In genomic region chr12:57630891-57631433, GRCh38 we compare ENCODE assay signal across 18 cellular contexts. TPM values are rescaled to one million over a fixed set of nuclear protein-coding genes. Genes with fewer than 3 reads are reported as not detected.
DNase-seq lines count a peak whose midpoint lies in the region; ATAC-seq and TF ChIP-seq lines count a peak whose summit lies in the region.
"Had no signal": no experiment of that assay in that cellular context is flagged by ENCODE, and none has a peak within 500 bp of the region (broad histone marks: within the 10 kb centered on the region; RNA-seq: fewer than 3 reads in every experiment).

No MANE protein-coding gene starts in this region.

- H3K23ac ChIP-seq in neuronal stem cell (ENCODE audit: low read depth, low read length, poor library complexity) (peak overlapping the region; percentile 35), mesendoderm (ENCODE audit: low read length) (no peak overlapping the region)

- H3K4me1 ChIP-seq in SK-N-SH (ENCODE audit: control insufficient read depth in 1 of 2, insufficient read depth in 2 of 2, low read depth in 1 of 2, low read length in 1 of 2), result peaks cover 0 to 2% of the 10 kb centered on the region in 2 experiments; a peak in 1 of 4 replicates
- H3K4me1 ChIP-seq in neuronal stem cell (ENCODE audit: control insufficient read depth in 2 of 2, insufficient read depth in 1 of 2, low read depth in 1 of 2, low read length in 2 of 2), result peaks cover 10 to 16% of the 10 kb centered on the region in 2 donors
- H3K4me1 ChIP-seq in mesendoderm (ENCODE audit: control insufficient read depth, low read depth, low read length), result no peaks in the 10 kb centered on the region
- H3K4me1 ChIP-seq: parathyroid adenoma had no signal

- H3K4me2 ChIP-seq in SK-N-SH (no peak overlapping the region; the same call in 1 of the 2 replicates), neuronal stem cell (ENCODE audit: insufficient read depth, low read length, poor library complexity, severe bottlenecking) (no peak overlapping the region), mesendoderm (ENCODE audit: low read length) (no peak overlapping the region)

- no peak for TF ChIP-seq EP300 in SK-N-SH (IDR thresholded peaks at IDR 0.05; ENCODE audit: borderline replicate concordance in 1 of 2, low read depth in 1 of 2, low read length in 1 of 2)

- 0 out of 4 replicates have a peak overlapping the region, but pooled peaks of 1 of the 2 experiments have one; percentile 85 for H3K4me3 ChIP-seq in SK-N-SH (ENCODE audit: low read depth in 2 of 2, low read length in 1 of 2)
- H3K4me3 ChIP-seq in neuronal stem cell (ENCODE audit: low read length in 2 of 2), result peak overlapping the region in 1 of 2 donors; percentile 72
- no peak overlapping the region for H3K4me3 ChIP-seq in mesendoderm (ENCODE audit: low read length)

- POLR2A ChIA-PET in SK-N-SH (lab: Yijun Ruan, JAX), result interaction anchor here (0.6 kb wide), 1 partner anchor 62 kb away, joined by 3 read pairs; no protein-coding TSS in a partner anchor

- H2BK15ac ChIP-seq in neuronal stem cell (ENCODE audit: low read length) (peak overlapping the region; percentile 22), mesendoderm (replicated peaks; ENCODE audit: low read depth) (no peak overlapping the region)

- no peaks in the 10 kb centered on the region for H3K9me2 ChIP-seq in SK-N-SH

- H3K9ac ChIP-seq in SK-N-SH (no peak overlapping the region), neuronal stem cell (ENCODE audit: low read depth, low read length, poor library complexity) (peak overlapping the region; percentile 6), mesendoderm (ENCODE audit: low read length) (no peak overlapping the region)
- H3K9ac ChIP-seq: parathyroid adenoma had no signal

- H3K27me3 ChIP-seq in SK-N-SH (ENCODE audit: insufficient read depth) (no peaks in the 10 kb centered on the region), neuronal stem cell (ENCODE audit: control insufficient read depth in 3 of 3, insufficient read depth in 3 of 3, low read depth in 1 of 3, low read length in 3 of 3) (peaks cover 4 to 70% (median 35%) of the 10 kb centered on the region in 3 experiments), mesendoderm (ENCODE audit: insufficient read depth, low read length, poor library complexity) (peaks cover 60% of the 10 kb centered on the region)

- no peak overlapping the region for H2AK5ac ChIP-seq in neuronal stem cell (ENCODE audit: low read depth, low read length)
- no peak overlapping the region for H2AK5ac ChIP-seq in mesendoderm (ENCODE audit: low read length)

- no peaks in the 10 kb centered on the region for H4K20me1 ChIP-seq in SK-N-SH (ENCODE audit: insufficient read depth)

- H3K9me3 ChIP-seq in SK-N-SH, result no peaks in the 10 kb centered on the region
- peaks cover 0 to 3% of the 10 kb centered on the region in 2 donors for H3K9me3 ChIP-seq in neuronal stem cell (replicated peaks in 1 of 2; ENCODE audit: control insufficient read depth in 2 of 2, insufficient read depth in 1 of 2, low read depth in 1 of 2, low read length in 2 of 2)
- H3K9me3 ChIP-seq: gastroesophageal sphincter, thyroid gland had no signal

- H2BK12ac ChIP-seq in neuronal stem cell (ENCODE audit: low read length), result no peak overlapping the region

- H3K56ac ChIP-seq in mesendoderm (ENCODE audit: low read length), result no peak overlapping the region

- no peak overlapping the region for H2BK120ac ChIP-seq in neuronal stem cell (ENCODE audit: low read depth, low read length)
- no peak overlapping the region for H2BK120ac ChIP-seq in mesendoderm (ENCODE audit: low read depth, low read length)

- no peak for TF ChIP-seq RAD21 in SK-N-SH (IDR thresholded peaks at IDR 0.05; ENCODE audit: low read length)

- TF ChIP-seq CTCF in SK-N-SH (IDR thresholded peaks at IDR 0.05), result no peak

- H2AFZ ChIP-seq in SK-N-SH (ENCODE audit: low read depth), result no peak overlapping the region
- no peak overlapping the region for H2AFZ ChIP-seq in neuronal stem cell (ENCODE audit: low read length)
- H2AFZ ChIP-seq: parathyroid adenoma had no signal

- peak; percentile 22 for DNase-seq in SK-N-SH
- DNase-seq in HuH-7.5 (ENCODE audit: low spot score), result peak; percentile 12
- peak; percentile 1 for DNase-seq in germinal center (ENCODE audit: low spot score)
- no peak for DNase-seq in neuronal stem cell (ENCODE audit: low spot score)
- no peak for DNase-seq in mesendoderm
- no peak for DNase-seq in CD1c-positive myeloid dendritic cell (ENCODE audit: extremely low spot score)
- DNase-seq: DMS79, mesenchymal stem cell, NCI-H524 treated with DMSO at 0.1 percent for 48 hours, small intestine, thyroid gland had no signal

- CTCF ChIA-PET in SK-N-SH (lab: Yijun Ruan, JAX), result interaction anchor here (0.6 to 6.8 kb wide), 11 partner anchors 10 to 155 kb away, joined by 3 to 110 read pairs (median 3); partner anchors contain the start of gene ARHGEF25

- no peak overlapping the region for H3K14ac ChIP-seq in neuronal stem cell (ENCODE audit: low read length)

- H3K36me3 ChIP-seq in SK-N-SH (replicated peaks in 1 of 2; ENCODE audit: control insufficient read depth in 1 of 2, insufficient read depth in 2 of 2, low read length in 1 of 2) (peaks cover 0 to 2% of the 10 kb centered on the region in 2 experiments), neuronal stem cell (replicated peaks in 1 of 2; ENCODE audit: control insufficient read depth in 2 of 2, insufficient read depth in 2 of 2, low read length in 2 of 2) (peaks cover 0 to 47% of the 10 kb centered on the region in 2 donors), mesendoderm (ENCODE audit: control insufficient read depth, insufficient read depth, low read length) (no peaks in the 10 kb centered on the region)
- H3K36me3 ChIP-seq: thyroid gland had no signal

- peaks cover 3% of the 10 kb centered on the region for H3F3A ChIP-seq in SK-N-SH (replicated peaks; ENCODE audit: insufficient read depth)

- H4K91ac ChIP-seq in neuronal stem cell (ENCODE audit: low read depth, low read length, poor library complexity), result no peak overlapping the region

- H4K8ac ChIP-seq in neuronal stem cell (ENCODE audit: low read depth, low read length), result no peak overlapping the region
- H4K8ac ChIP-seq in mesendoderm (ENCODE audit: low read depth, low read length), result no peak overlapping the region

- no peak overlapping the region for H4K5ac ChIP-seq in mesendoderm (ENCODE audit: low read length)

- no peak for ATAC-seq in SK-N-SH treated with all-trans-retinoic acid at 6 μM for 48 hours
- no peak for ATAC-seq in GM21526 (IDR thresholded peaks at IDR 0.05; ENCODE audit: low FRiP score, unreplicated experiment)
- ATAC-seq: gastroesophageal sphincter had no signal

- H3K79me2 ChIP-seq in SK-N-SH (ENCODE audit: insufficient read depth), result no peaks in the 10 kb centered on the region
- H3K79me2 ChIP-seq in mesendoderm (ENCODE audit: control insufficient read depth, insufficient read depth, low read length), result no peaks in the 10 kb centered on the region
- H3K79me2 ChIP-seq: parathyroid adenoma had no signal

- no peaks in the 10 kb centered on the region for H3K79me1 ChIP-seq in neuronal stem cell (ENCODE audit: low read depth, low read length)
- H3K79me1 ChIP-seq in mesendoderm (ENCODE audit: low read length), result no peaks in the 10 kb centered on the region

- no peak overlapping the region for H3K4ac ChIP-seq in neuronal stem cell (ENCODE audit: low read length)
- H3K4ac ChIP-seq in mesendoderm (ENCODE audit: low read depth, low read length), result no peak overlapping the region

- no peak overlapping the region for H3K18ac ChIP-seq in neuronal stem cell (ENCODE audit: low read length)
- H3K18ac ChIP-seq in mesendoderm (ENCODE audit: low read length), result no peak overlapping the region

- H2BK5ac ChIP-seq in neuronal stem cell (ENCODE audit: low read length), result no peak overlapping the region
- H2BK5ac ChIP-seq in mesendoderm (ENCODE audit: low read length), result no peak overlapping the region

- H3K27ac ChIP-seq in SK-N-SH (ENCODE audit: low read depth in 2 of 2, low read length in 1 of 2) (no peak overlapping the region), neuronal stem cell (replicated peaks; ENCODE audit: low read length) (no peak overlapping the region), mesendoderm (ENCODE audit: low read depth, low read length) (no peak overlapping the region)
- H3K27ac ChIP-seq: 22Rv1, C4-2B, epithelial cell of prostate, parathyroid adenoma, thyroid gland had no signal

- 93% methylated on average over 4 of the region's 6 CpGs for WGBS in SK-N-SH (ENCODE audit: low lambda C conversion rate)
- no CpG with 5 or more reads among the region's 6 CpGs for WGBS in neuronal stem cell (ENCODE audit: extremely low coverage in 2 of 2, insufficient read length in 2 of 2, insufficient replicate concordance in 1 of 2), 2 donors
- WGBS in mesendoderm (ENCODE audit: extremely low coverage, insufficient coverage, low lambda C conversion rate), result no CpG with 5 or more reads among the region's 6 CpGs

TF ChIP-seq in SK-N-SH treated with all-trans-retinoic acid at 6 μM for 48 hours, 23 proteins besides CTCF, POLR2A, EP300 and RAD21 (continues in another document):
- no peak for TF ChIP-seq TCF4 (CRISPR knock-in tag; IDR thresholded peaks at IDR 0.05; ENCODE audit: borderline replicate concordance)
- no peak for TF ChIP-seq RARB (CRISPR knock-in tag; IDR thresholded peaks at IDR 0.05)
- no peak for TF ChIP-seq TOX (CRISPR knock-in tag; IDR thresholded peaks at IDR 0.05; ENCODE audit: borderline replicate concordance)
- TF ChIP-seq ZC3H10 (CRISPR knock-in tag; IDR thresholded peaks at IDR 0.05), result no peak

RNA-seq across cellular contexts. Expression of gene B4GALNT1, which starts 2.0 kb away (rescaled TPM):
- 5.2 and 5.3 TPM in 2 replicates for polyA plus RNA-seq in SK-N-SH (2012; rRNA removed)
- polyA plus RNA-seq in SK-N-SH (2012; cell fraction: cytosol; rRNA removed), result 3.0 and 5.1 TPM in 2 replicates
- 11.1 and 15.0 TPM in 2 replicates for polyA plus RNA-seq in SK-N-SH (2012; cell fraction: nucleus; rRNA removed)
- 1.8 TPM for polyA plus RNA-seq in neuronal stem cell (2013, experiment 1 of 2)
- polyA plus RNA-seq in neuronal stem cell (2013, experiment 2 of 2), result 1.6 TPM
- 0.37 TPM for polyA plus RNA-seq in mesendoderm (2013, experiment 1 of 2)
- polyA plus RNA-seq in mesendoderm (2013, experiment 2 of 2), result 0.49 TPM

RNA-seq across cellular contexts. Expression of gene ARHGEF25, which starts 19.7 kb away (rescaled TPM):
- 48.1 and 51.6 TPM in 2 replicates for polyA plus RNA-seq in SK-N-SH (2012; rRNA removed)
- 39.3 and 41.6 TPM in 2 replicates for polyA plus RNA-seq in SK-N-SH (2012; cell fraction: cytosol; rRNA removed)
- 220 and 239 TPM in 2 replicates for polyA plus RNA-seq in SK-N-SH (2012; cell fraction: nucleus; rRNA removed)
- polyA plus RNA-seq in neuronal stem cell (2013, experiment 1 of 2), result 14.2 TPM
- polyA plus RNA-seq in neuronal stem cell (2013, experiment 2 of 2), result 13.8 TPM
- 0.67 TPM for polyA plus RNA-seq in mesendoderm (2013, experiment 1 of 2)
- polyA plus RNA-seq in mesendoderm (2013, experiment 2 of 2), result 0.63 TPM

RNA-seq across cellular contexts. Expression of gene DTX3, which starts 26.3 kb away (rescaled TPM):
- 61.2 and 62.6 TPM in 2 replicates for polyA plus RNA-seq in SK-N-SH (2012; rRNA removed)
- polyA plus RNA-seq in SK-N-SH (2012; cell fraction: cytosol; rRNA removed), result 21.8 and 33.1 TPM in 2 replicates
- polyA plus RNA-seq in SK-N-SH (2012; cell fraction: nucleus; rRNA removed), result 312 and 331 TPM in 2 replicates
- 66.7 TPM for polyA plus RNA-seq in neuronal stem cell (2013, experiment 1 of 2)
- polyA plus RNA-seq in neuronal stem cell (2013, experiment 2 of 2), result 64.9 TPM
- 29.5 TPM for polyA plus RNA-seq in mesendoderm (2013, experiment 1 of 2)
- 29.5 TPM for polyA plus RNA-seq in mesendoderm (2013, experiment 2 of 2)

RNA-seq across cellular contexts. Expression of gene PIP4K2C, which starts 40.0 kb away (rescaled TPM):
- polyA plus RNA-seq in SK-N-SH (2012; rRNA removed), result 34.2 and 40.1 TPM in 2 replicates
- polyA plus RNA-seq in SK-N-SH (2012; cell fraction: cytosol; rRNA removed), result 35.5 and 40.3 TPM in 2 replicates
- 25.2 and 35.0 TPM in 2 replicates for polyA plus RNA-seq in SK-N-SH (2012; cell fraction: nucleus; rRNA removed)
- 9.6 TPM for polyA plus RNA-seq in neuronal stem cell (2013, experiment 1 of 2)
- polyA plus RNA-seq in neuronal stem cell (2013, experiment 2 of 2), result 9.4 TPM
- polyA plus RNA-seq in mesendoderm (2013, experiment 1 of 2), result 18.6 TPM
- 18.6 TPM for polyA plus RNA-seq in mesendoderm (2013, experiment 2 of 2)

Comparison
In these comparisons a context has a peak if more than half of its experiments do, and no peak if none do; other contexts are left out.
1. DNase-seq: peak in SK-N-SH (single experiment), HuH-7.5 (single experiment) and germinal center (single experiment); none in neuronal stem cell (single experiment), mesendoderm (single experiment) and CD1c-positive myeloid dendritic cell (single experiment).